In the genomic region with DNA sequence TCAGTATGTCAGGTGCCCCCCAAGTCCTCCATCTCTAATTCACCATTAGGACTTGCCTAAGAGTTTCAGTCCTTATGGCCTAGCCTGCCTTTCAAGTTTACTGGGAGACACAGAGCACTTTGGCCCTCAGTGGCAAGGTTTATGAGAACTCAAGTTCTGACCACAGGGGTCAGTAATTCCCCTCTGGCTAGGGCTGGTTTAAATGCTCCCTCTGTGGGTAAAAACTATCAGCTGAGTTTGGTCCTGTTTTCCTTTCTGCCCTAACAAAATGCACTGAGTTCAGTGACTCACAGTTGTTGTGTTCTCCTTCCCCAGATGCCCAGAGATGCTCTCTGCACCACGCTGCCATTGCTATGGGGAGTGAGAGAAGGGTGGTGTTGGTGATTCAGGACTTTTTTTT, we compare ENCODE assay signal across 17 cellular contexts.
"Had no signal": no experiment of that assay in that cellular context is flagged by ENCODE, and none has a peak within 500 bp of the region (broad histone marks: within the 10 kb centered on the region; RNA-seq: fewer than 3 reads in every experiment).

No MANE protein-coding gene starts in this region.

- H3K36me3 ChIP-seq: left lung, thoracic aorta, WERI-Rb-1 had no signal

- FAIRE-seq: frontal cortex had no signal

- ATAC-seq: activated T-helper 17 cell treated with anti-CD3 and anti-CD28 coated beads, Interleukin-2, amount 50 U/mL, for 72 hours; body of pancreas; effector memory CD8-positive, alpha-beta T cell; left lung; stimulated activated naive B cell treated with anti-CD40 and anti-IgM and Interleukin-4, amounts not matched to agents 10 μg/mL and 1 μg/mL and 100 μg/mL, for 72 hours; T-helper 17 cell had no signal

- H3K9me3 ChIP-seq: body of pancreas, thoracic aorta had no signal

- H3K27ac ChIP-seq: body of pancreas, epithelial cell of prostate, left lung, thoracic aorta, WERI-Rb-1 had no signal

- DNase-seq: activated CD4-positive, alpha-beta memory T cell treated with anti-CD3 and anti-CD28 coated beads for 36 hours; activated naive CD4-positive, alpha-beta T cell; activated naive CD8-positive, alpha-beta T cell treated with anti-CD3 and anti-CD28 coated beads, Interleukin-2, amount 10 ng/mL, durations not matched to agents 7 days and 5 days; activated T-cell treated with anti-CD3 and anti-CD28 coated beads, Interleukin-2, amount 50 U/mL, for 1 hour; body of pancreas; dermis blood vessel endothelial cell; effector memory CD8-positive, alpha-beta T cell; hypothalamus; left lung; midbrain; stimulated activated naive B cell treated with anti-CD40 and anti-IgM and Interleukin-4, amounts not matched to agents 10 μg/mL and 1 μg/mL and 100 μg/mL, for 72 hours; T-helper 17 cell; WERI-Rb-1 had no signal

- H3K27me3 ChIP-seq: body of pancreas, left lung had no signal

- H3K4me1 ChIP-seq: left lung had no signal

- H3K4me3 ChIP-seq: body of pancreas, left lung, thoracic aorta had no signal
